In genomic region chr18:38851526-38851925, GRCh38 we compare ENCODE assay signal across 33 cellular contexts.
"Had no signal": no experiment of that assay in that cellular context is flagged by ENCODE, and none has a peak within 500 bp of the region (broad histone marks: within the 10 kb centered on the region; RNA-seq: fewer than 3 reads in every experiment).

No MANE protein-coding gene starts in this region.

- H3K36me3 Mint-ChIP-seq: activated naive CD4-positive, alpha-beta T cell treated with anti-CD3 and anti-CD28 coated beads, Interleukin-2, amount 50 U/mL, for 24 hours; activated naive CD8-positive, alpha-beta T cell treated with anti-CD3 and anti-CD28 coated beads for 36 hours had no signal

- H3K27ac ChIP-seq: adrenal gland, body of pancreas, coronary artery, dorsolateral prefrontal cortex, esophagus squamous epithelium, heart left ventricle, WERI-Rb-1 had no signal

- H3K36me3 ChIP-seq: adrenal gland, esophagus squamous epithelium, heart left ventricle, WERI-Rb-1 had no signal

- H3K27me3 ChIP-seq: adrenal gland, body of pancreas, esophagus squamous epithelium, heart left ventricle had no signal

- H3K27me3 Mint-ChIP-seq: activated B cell treated with CpG ODN at 0.5 μM for 24 hours; activated CD8-positive, alpha-beta T cell treated with anti-CD3 and anti-CD28 coated beads for 36 hours; activated naive CD4-positive, alpha-beta T cell treated with anti-CD3 and anti-CD28 coated beads, Interleukin-2, amount 50 U/mL, for 24 hours; activated naive CD8-positive, alpha-beta T cell treated with anti-CD3 and anti-CD28 coated beads for 36 hours; activated naive CD8-positive, alpha-beta T cell treated with anti-CD3 and anti-CD28 coated beads, Interleukin-2, amount 50 U/mL, for 24 hours; central memory CD8-positive, alpha-beta T cell; dendritic cell treated with granulocyte-macrophage colony-stimulating factor and Interleukin-4, amounts not matched to agents 40 ng/mL and 50 ng/mL, for 4 days; T-helper 17 cell had no signal

- H3K4me3 Mint-ChIP-seq: activated B cell treated with CpG ODN at 0.5 μM for 24 hours; activated CD8-positive, alpha-beta T cell treated with anti-CD3 and anti-CD28 coated beads for 36 hours; activated naive CD4-positive, alpha-beta T cell treated with anti-CD3 and anti-CD28 coated beads for 36 hours; activated naive CD4-positive, alpha-beta T cell treated with anti-CD3 and anti-CD28 coated beads, Interleukin-2, amount 50 U/mL, for 24 hours; activated naive CD8-positive, alpha-beta T cell treated with anti-CD3 and anti-CD28 coated beads for 36 hours; activated naive CD8-positive, alpha-beta T cell treated with anti-CD3 and anti-CD28 coated beads, Interleukin-2, amount 50 U/mL, for 24 hours; activated T-cell treated with anti-CD3 and anti-CD28 coated beads, Interleukin-2, amount 50 U/mL, for 4 hours; activated T-helper 1 cell treated with anti-CD3 and anti-CD28 coated beads, Interleukin-12 subunit alpha, Interleukin-12 subunit beta, Interleukin-2, Interleukin-4 antibody, amounts not matched to agents 30 ng/mL and 10 ng/mL and 1 ng/mL, durations not matched to agents 14 hours and 24 hours and 36 hours; central memory CD8-positive, alpha-beta T cell; dendritic cell treated with granulocyte-macrophage colony-stimulating factor and Interleukin-4, amounts not matched to agents 40 ng/mL and 50 ng/mL, for 4 days; endodermal cell; T-helper 17 cell; T-helper 2 cell treated with Interferon-gamma antibody and Interleukin-4, amounts not matched to agents 5 μg/mL and 100 μg/mL, for 36 hours had no signal

- H3K9me3 Mint-ChIP-seq: activated B cell treated with CpG ODN at 0.5 μM for 24 hours; activated CD8-positive, alpha-beta T cell treated with anti-CD3 and anti-CD28 coated beads for 36 hours; activated naive CD4-positive, alpha-beta T cell treated with anti-CD3 and anti-CD28 coated beads for 36 hours; activated naive CD8-positive, alpha-beta T cell treated with anti-CD3 and anti-CD28 coated beads, Interleukin-2, amount 50 U/mL, for 24 hours had no signal

- ATAC-seq: activated CD4-positive, CD25-positive, alpha-beta regulatory T cell treated with anti-CD3 and anti-CD28 coated beads, Interleukin-2, amount 50 U/mL, for 24 hours; activated CD8-positive, alpha-beta T cell treated with anti-CD3 and anti-CD28 coated beads for 36 hours; activated naive CD8-positive, alpha-beta T cell treated with anti-CD3 and anti-CD28 coated beads, Interleukin-2, amount 50 U/mL, for 24 hours; activated T-cell treated with anti-CD3 and anti-CD28 coated beads, Interleukin-2, amount 50 U/mL, for 4 hours; body of pancreas; heart left ventricle; T-helper 17 cell had no signal

- H3K4me3 ChIP-seq: adrenal gland, body of pancreas, coronary artery, dorsolateral prefrontal cortex, esophagus squamous epithelium, heart left ventricle had no signal

- DNase-seq: activated B cell treated with CpG ODN at 0.5 μM for 24 hours; activated CD4-positive, alpha-beta T cell treated with anti-CD3 and anti-CD28 coated beads for 48 hours; activated CD4-positive, alpha-beta T cell treated with anti-CD3 and anti-CD28 coated beads, Interleukin-2, amount 50 U/mL, for 1 hour; activated CD4-positive, alpha-beta T cell treated with anti-CD3 and anti-CD28 coated beads, Interleukin-2, amount 50 U/mL, for 48 hours; activated CD8-positive, alpha-beta memory T cell treated with anti-CD3 and anti-CD28 coated beads for 24 hours; activated CD8-positive, alpha-beta T cell treated with anti-CD3 and anti-CD28 coated beads for 36 hours; activated effector memory CD4-positive, alpha-beta T cell treated with anti-CD3 and anti-CD28 coated beads, Interleukin-2, amount 50 U/mL, for 16 hours; activated naive CD4-positive, alpha-beta T cell treated with anti-CD3 and anti-CD28 coated beads for 36 hours; activated naive CD8-positive, alpha-beta T cell treated with anti-CD3 and anti-CD28 coated beads for 36 hours; activated naive CD8-positive, alpha-beta T cell treated with anti-CD3 and anti-CD28 coated beads, Interleukin-2, amount 50 U/mL, for 24 hours; activated T-cell treated with anti-CD3 and anti-CD28 coated beads, Interleukin-2, amount 50 U/mL, for 4 hours; adrenal gland; amygdala; aorta; body of pancreas; dorsolateral prefrontal cortex; effector memory CD4-positive, alpha-beta T cell; endodermal cell; esophagus squamous epithelium; glutamatergic neuron; heart left ventricle; T-helper 1 cell; T-helper 17 cell; T1000; WERI-Rb-1 had no signal

- H3K4me1 Mint-ChIP-seq: activated B cell treated with CpG ODN at 0.5 μM for 24 hours; activated naive CD4-positive, alpha-beta T cell treated with anti-CD3 and anti-CD28 coated beads, Interleukin-2, amount 50 U/mL, for 24 hours; activated naive CD8-positive, alpha-beta T cell treated with anti-CD3 and anti-CD28 coated beads for 36 hours; activated naive CD8-positive, alpha-beta T cell treated with anti-CD3 and anti-CD28 coated beads, Interleukin-2, amount 50 U/mL, for 24 hours; central memory CD8-positive, alpha-beta T cell; endodermal cell; T-helper 17 cell had no signal

- H3K27ac Mint-ChIP-seq: activated B cell treated with CpG ODN at 0.5 μM for 24 hours; activated CD8-positive, alpha-beta T cell treated with anti-CD3 and anti-CD28 coated beads for 36 hours; activated naive CD4-positive, alpha-beta T cell treated with anti-CD3 and anti-CD28 coated beads for 36 hours; activated naive CD4-positive, alpha-beta T cell treated with anti-CD3 and anti-CD28 coated beads, Interleukin-2, amount 50 U/mL, for 24 hours; activated naive CD8-positive, alpha-beta T cell treated with anti-CD3 and anti-CD28 coated beads for 36 hours; activated naive CD8-positive, alpha-beta T cell treated with anti-CD3 and anti-CD28 coated beads, Interleukin-2, amount 50 U/mL, for 24 hours; activated T-helper 1 cell treated with anti-CD3 and anti-CD28 coated beads, Interleukin-12 subunit alpha, Interleukin-12 subunit beta, Interleukin-2, Interleukin-4 antibody, amounts not matched to agents 30 ng/mL and 10 ng/mL and 1 ng/mL, durations not matched to agents 14 hours and 24 hours and 36 hours; activated T-helper 2 cell treated with anti-CD3 and anti-CD28 coated beads, Interferon-gamma antibody, Interleukin-2, Interleukin-4, amounts not matched to agents 10 μg/mL and 5 μg/mL and 100 μg/mL, durations not matched to agents 14 hours and 24 hours and 36 hours; dendritic cell treated with granulocyte-macrophage colony-stimulating factor and Interleukin-4, amounts not matched to agents 40 ng/mL and 50 ng/mL, for 4 days; endodermal cell; T-helper 17 cell; T-helper 2 cell treated with Interferon-gamma antibody and Interleukin-4, amounts not matched to agents 5 μg/mL and 100 μg/mL, for 36 hours had no signal

- H3K4me1 ChIP-seq: adrenal gland, body of pancreas, esophagus squamous epithelium, heart left ventricle had no signal

- H3K9me3 ChIP-seq: adrenal gland, body of pancreas had no signal
